In genomic region chr1:3663999-3664699, GRCh38 we compare ENCODE assay signal across 1 cellular context.
TF ChIP-seq lines count a peak whose summit lies in the region.

No MANE protein-coding gene starts in this region.

TF ChIP-seq in endothelial cell of umbilical vein, 7 proteins besides CTCF, POLR2A, EP300 and RAD21:
- TF ChIP-seq EZH2 (IDR thresholded peaks at IDR 0.05; ENCODE audit: borderline replicate concordance, low read depth, low read length, severe bottlenecking) (no peak), POLR2AphosphoS5 (IDR thresholded peaks at IDR 0.05; ENCODE audit: insufficient read depth, low read depth, low read length) (no peak), JUN (IDR thresholded peaks at IDR 0.05; ENCODE audit: borderline replicate concordance, insufficient read depth, insufficient read length, low read depth) (no peak), GATA2 (IDR thresholded peaks at IDR 0.05; ENCODE audit: insufficient read depth, insufficient read length, low read depth, low read length) (no peak), MAX (IDR thresholded peaks at IDR 0.05; ENCODE audit: insufficient read depth, insufficient read length) (no peak), FOS (IDR thresholded peaks at IDR 0.05; ENCODE audit: borderline replicate concordance, insufficient read depth, low read length) (no peak), MYC (IDR thresholded peaks at IDR 0.05; ENCODE audit: low read depth, low read length) (no peak)
